ENCODE assay signal across 20 cellular contexts in genomic region chr1:47830856-47831255, GRCh38.
DNase-seq lines count a peak whose midpoint lies in the region; ATAC-seq, FAIRE-seq and TF ChIP-seq lines count a peak whose summit lies in the region.
"Had no signal": no experiment of that assay in that cellular context is flagged by ENCODE, and none has a peak within 500 bp of the region (broad histone marks: within the 10 kb centered on the region; RNA-seq: fewer than 3 reads in every experiment).

No MANE protein-coding gene starts in this region.

- H3K4me2 ChIP-seq in mesendoderm (ENCODE audit: low read length) (no peak overlapping the region), neuronal stem cell (ENCODE audit: insufficient read depth, low read length, poor library complexity, severe bottlenecking) (no peak overlapping the region), Karpas-422 (ENCODE audit: low read depth, low read length, poor library complexity, severe bottlenecking) (no peak overlapping the region)
- H3K4me2 ChIP-seq: A549 had no signal

- H3K9me2 ChIP-seq in Karpas-422 (replicated peaks; ENCODE audit: insufficient read depth, low read length): no peaks in the 10 kb centered on the region

- peaks cover 15% of the 10 kb centered on the region for H3K27me3 Mint-ChIP-seq in type B pancreatic cell

- peaks cover 8% of the 10 kb centered on the region for H3K9me3 Mint-ChIP-seq in type B pancreatic cell

- no peak overlapping the region for H3K4me3 ChIP-seq in ascending aorta
- H3K4me3 ChIP-seq in mesendoderm (ENCODE audit: low read length): no peak overlapping the region
- H3K4me3 ChIP-seq in neuronal stem cell (ENCODE audit: low read length in 2 of 2): no peak overlapping the region
- H3K4me3 ChIP-seq in Karpas-422 (ENCODE audit: low read length): no peak overlapping the region
- H3K4me3 ChIP-seq: A549 had no signal

- no peaks in the 10 kb centered on the region for H3K27me3 ChIP-seq in ascending aorta
- H3K27me3 ChIP-seq in mesendoderm (ENCODE audit: insufficient read depth, low read length, poor library complexity): no peaks in the 10 kb centered on the region
- peaks cover 0 to 3% (median 0%) of the 10 kb centered on the region in 3 experiments for H3K27me3 ChIP-seq in neuronal stem cell (ENCODE audit: control insufficient read depth in 3 of 3, insufficient read depth in 3 of 3, low read depth in 1 of 3, low read length in 3 of 3)
- peaks cover 3% of the 10 kb centered on the region; the same call in 1 of the 2 replicates for H3K27me3 ChIP-seq in Karpas-422 (ENCODE audit: low read length)

- no peak overlapping the region for H3K9ac ChIP-seq in mesendoderm (ENCODE audit: low read length)
- no peak overlapping the region for H3K9ac ChIP-seq in neuronal stem cell (ENCODE audit: low read depth, low read length, poor library complexity)
- no peak overlapping the region for H3K9ac ChIP-seq in Karpas-422 (ENCODE audit: low read length)

- no peak overlapping the region for H3K14ac ChIP-seq in neuronal stem cell (ENCODE audit: low read length)

- H3K9me3 ChIP-seq in ascending aorta (peaks cover 3 to 13% of the 10 kb centered on the region in 2 donors), neuronal stem cell (replicated peaks in 1 of 2; ENCODE audit: control insufficient read depth in 2 of 2, insufficient read depth in 1 of 2, low read depth in 1 of 2, low read length in 2 of 2) (peaks cover 0 to 1% of the 10 kb centered on the region in 2 donors), Karpas-422 (ENCODE audit: low read length) (peaks cover 6% of the 10 kb centered on the region)
- H3K9me3 ChIP-seq: A549 had no signal

- DNase-seq in ascending aorta (ENCODE audit: low spot score in 2 of 2) (no peak), mesendoderm (no peak), neuronal stem cell (ENCODE audit: low spot score) (no peak), type B pancreatic cell (ENCODE audit: extremely low spot score, unreplicated experiment) (no peak), ureter (ENCODE audit: low spot score) (no peak), RCC 7860 (ENCODE audit: low spot score) (no peak), Karpas-422 (no peak)
- DNase-seq: DMS53, GDM1, Kasumi-1, NCI-H1694, NCI-H446 treated with DMSO at 0.1 percent for 48 hours, NCI-H526 treated with DMSO at 0.1 percent for 48 hours, OCI-M1, Right ventricle myocardium superior had no signal

- H3K79me2 ChIP-seq in mesendoderm (ENCODE audit: control insufficient read depth, insufficient read depth, low read length) (no peaks in the 10 kb centered on the region), Karpas-422 (ENCODE audit: low read length) (no peaks in the 10 kb centered on the region)

- no peak overlapping the region for H2BK120ac ChIP-seq in mesendoderm (ENCODE audit: low read depth, low read length)
- no peak overlapping the region for H2BK120ac ChIP-seq in neuronal stem cell (ENCODE audit: low read depth, low read length)

- no peak overlapping the region for H2AFZ ChIP-seq in neuronal stem cell (ENCODE audit: low read length)
- no peak overlapping the region for H2AFZ ChIP-seq in Karpas-422 (ENCODE audit: low read length)

- H3K18ac ChIP-seq in mesendoderm (ENCODE audit: low read length) (no peak overlapping the region), neuronal stem cell (ENCODE audit: low read length) (peak overlapping the region; percentile 44)

- no peak overlapping the region for H3K4ac ChIP-seq in mesendoderm (ENCODE audit: low read depth, low read length)
- H3K4ac ChIP-seq in neuronal stem cell (ENCODE audit: low read length): no peak overlapping the region

- H3K36me3 Mint-ChIP-seq in type B pancreatic cell: peaks cover 6% of the 10 kb centered on the region

- TF ChIP-seq CTCF in ascending aorta (IDR thresholded peaks at IDR 0.05) (no peak), type B pancreatic cell (conservative IDR thresholded peaks at IDR 0.05) (no peak)

- peak overlapping the region; percentile 47 to 52 for H3K27ac ChIP-seq in ascending aorta
- no peak overlapping the region for H3K27ac ChIP-seq in mesendoderm (ENCODE audit: low read depth, low read length)
- no peak overlapping the region for H3K27ac ChIP-seq in neuronal stem cell (replicated peaks; ENCODE audit: low read length)
- H3K27ac ChIP-seq in Karpas-422 (ENCODE audit: low read length): no peak overlapping the region
- H3K27ac ChIP-seq: A549 had no signal

- no peaks in the 10 kb centered on the region for H3K36me3 ChIP-seq in ascending aorta
- H3K36me3 ChIP-seq in mesendoderm (ENCODE audit: control insufficient read depth, insufficient read depth, low read length): no peaks in the 10 kb centered on the region
- H3K36me3 ChIP-seq in neuronal stem cell (replicated peaks in 1 of 2; ENCODE audit: control insufficient read depth in 2 of 2, insufficient read depth in 2 of 2, low read length in 2 of 2): no peaks in the 10 kb centered on the region
- H3K36me3 ChIP-seq in Karpas-422 (ENCODE audit: insufficient read depth, low read length): no peaks in the 10 kb centered on the region

- peak overlapping the region; percentile 9 for H3K4me3 Mint-ChIP-seq in type B pancreatic cell
- H3K4me3 Mint-ChIP-seq: B cell had no signal

- no peaks in the 10 kb centered on the region for H4K20me1 ChIP-seq in Karpas-422 (ENCODE audit: insufficient read depth, low read depth, low read length)

- WGBS in mesendoderm (ENCODE audit: extremely low coverage, insufficient coverage, low lambda C conversion rate): no CpG with 5 or more reads among the region's 10 CpGs
- no CpG with 5 or more reads among the region's 10 CpGs for WGBS in neuronal stem cell (ENCODE audit: extremely low coverage in 2 of 2, insufficient read length in 2 of 2, insufficient replicate concordance in 1 of 2), 2 donors

- H4K91ac ChIP-seq in neuronal stem cell (ENCODE audit: low read depth, low read length, poor library complexity): no peak overlapping the region

- no peak overlapping the region for H4K5ac ChIP-seq in mesendoderm (ENCODE audit: low read length)

- H3K56ac ChIP-seq in mesendoderm (ENCODE audit: low read length): no peak overlapping the region

- intact Hi-C loops in ascending aorta (cut with DNase I): no loop called here

- H2AK5ac ChIP-seq in mesendoderm (ENCODE audit: low read length) (no peak overlapping the region), neuronal stem cell (ENCODE audit: low read depth, low read length) (no peak overlapping the region)

- peak overlapping the region; percentile 56 for H3K27ac Mint-ChIP-seq in type B pancreatic cell
- H3K27ac Mint-ChIP-seq: B cell had no signal

- no peak overlapping the region for H2BK12ac ChIP-seq in neuronal stem cell (ENCODE audit: low read length)

- H2BK15ac ChIP-seq in mesendoderm (replicated peaks; ENCODE audit: low read depth) (no peak overlapping the region), neuronal stem cell (ENCODE audit: low read length) (no peak overlapping the region)

- H3K4me1 ChIP-seq in ascending aorta (peaks cover 10 to 37% of the 10 kb centered on the region in 2 donors), mesendoderm (ENCODE audit: control insufficient read depth, low read depth, low read length) (no peaks in the 10 kb centered on the region), neuronal stem cell (ENCODE audit: control insufficient read depth in 2 of 2, insufficient read depth in 1 of 2, low read depth in 1 of 2, low read length in 2 of 2) (peaks cover 0 to 13% of the 10 kb centered on the region in 2 donors), Karpas-422 (ENCODE audit: low read length) (no peaks in the 10 kb centered on the region)
- H3K4me1 ChIP-seq: A549 had no signal

- no peak for FAIRE-seq in RCC 7860 (lab: Jason Lieb, UNC)
- FAIRE-seq: A549, D721Med, GM18507 had no signal

- no peaks in the 10 kb centered on the region for H3K79me1 ChIP-seq in mesendoderm (ENCODE audit: low read length)
- no peaks in the 10 kb centered on the region for H3K79me1 ChIP-seq in neuronal stem cell (ENCODE audit: low read depth, low read length)

- H3K4me1 Mint-ChIP-seq in type B pancreatic cell (ENCODE audit: unreplicated experiment): peaks cover 45% of the 10 kb centered on the region
- H3K4me1 Mint-ChIP-seq: B cell had no signal

- peak overlapping the region; percentile 45 for H3K23ac ChIP-seq in mesendoderm (ENCODE audit: low read length)
- H3K23ac ChIP-seq in neuronal stem cell (ENCODE audit: low read depth, low read length, poor library complexity): no peak overlapping the region

- ATAC-seq in HG02759 (IDR thresholded peaks at IDR 0.05; ENCODE audit: unreplicated experiment): no peak
- ATAC-seq: A549 had no signal

- no peak overlapping the region for H4K8ac ChIP-seq in mesendoderm (ENCODE audit: low read depth, low read length)
- no peak overlapping the region for H4K8ac ChIP-seq in neuronal stem cell (ENCODE audit: low read depth, low read length)

- H2BK5ac ChIP-seq in mesendoderm (ENCODE audit: low read length) (no peak overlapping the region), neuronal stem cell (ENCODE audit: low read length) (no peak overlapping the region)

Comparison
In these comparisons a context has a peak if more than half of its experiments do, and no peak if none do; other contexts are left out.
1. H3K27ac ChIP-seq: peak in ascending aorta (2 of 2); none in mesendoderm (single experiment), neuronal stem cell (single experiment) and Karpas-422 (single experiment).